Comparison of ENCODE assay signal across 14 cellular contexts in genomic region chr6:132491303-132491702, GRCh38. TPM values are rescaled to one million over a fixed set of nuclear protein-coding genes. Genes with fewer than 3 reads are reported as not detected.
DNase-seq lines count a peak whose midpoint lies in the region; ATAC-seq and TF ChIP-seq lines count a peak whose summit lies in the region.
"Had no signal": no experiment of that assay in that cellular context is flagged by ENCODE, and none has a peak within 500 bp of the region (broad histone marks: within the 10 kb centered on the region; RNA-seq: fewer than 3 reads in every experiment).

No MANE protein-coding gene starts in this region.

- no peaks in the 10 kb centered on the region for H3K27me3 ChIP-seq in heart right ventricle

- peaks cover 0 to 17% (median 5%) of the 10 kb centered on the region in 9 donors for H3K36me3 ChIP-seq in heart right ventricle

- ATAC-seq in heart right ventricle, result peak in 7 of 8 donors; percentile 20 to 61 (median 39)
- ATAC-seq in GM18519 (IDR thresholded peaks at IDR 0.05; ENCODE audit: low FRiP score, unreplicated experiment), result no peak

- peaks cover 8% of the 10 kb centered on the region for H3K9me3 Mint-ChIP-seq in progenitor cell of endocrine pancreas (ENCODE audit: low read depth)

- intact Hi-C loops in heart right ventricle (cut with DNase I), result loop anchor here in 1 of 10 donors (2.0 kb wide), 1 partner anchor 13 kb away; no protein-coding TSS in a partner anchor

- no peaks in the 10 kb centered on the region for H3K4me1 Mint-ChIP-seq in progenitor cell of endocrine pancreas (ENCODE audit: low read depth)

- H3K27ac ChIP-seq in angular gyrus (ENCODE audit: low read depth, low read length) (peak overlapping the region; percentile 53), heart right ventricle (peak overlapping the region in 3 of 10 donors; percentile 66 to 78 (median 70))
- H3K27ac ChIP-seq: C4-2B had no signal

- no peaks in the 10 kb centered on the region for H3K27me3 Mint-ChIP-seq in progenitor cell of endocrine pancreas
- H3K27me3 Mint-ChIP-seq: natural killer cell treated with Interleukin-12 subunit alpha and Interleukin-12 subunit beta and Interleukin-15 and Interleukin-18, amount 100 ng/mL, for 72 hours had no signal

- no peak for TF ChIP-seq CTCF in heart right ventricle (IDR thresholded peaks at IDR 0.05)
- TF ChIP-seq CTCF in progenitor cell of endocrine pancreas (IDR thresholded peaks at IDR 0.05; ENCODE audit: unreplicated experiment), result no peak

- no peak overlapping the region for H3K4me3 Mint-ChIP-seq in progenitor cell of endocrine pancreas (ENCODE audit: low read depth)
- H3K4me3 Mint-ChIP-seq: natural killer cell treated with Interleukin-12 subunit alpha and Interleukin-12 subunit beta and Interleukin-15 and Interleukin-18, amount 100 ng/mL, for 72 hours had no signal

- no peak overlapping the region for H3K4me3 ChIP-seq in heart right ventricle

- no peaks in the 10 kb centered on the region for H3K9me3 ChIP-seq in heart right ventricle

- H3K4me1 ChIP-seq in heart right ventricle, result peaks cover 3 to 57% (median 35%) of the 10 kb centered on the region in 9 donors

- H3K36me3 Mint-ChIP-seq in progenitor cell of endocrine pancreas (ENCODE audit: insufficient read depth), result peaks cover 12% of the 10 kb centered on the region

- 66 to 67% methylated on average over 5 of the region's 5 CpGs for WGBS in heart right ventricle, 2 donors

- peak; percentile 22 for DNase-seq in stimulated activated CD4-positive, alpha-beta T cell treated with anti-CD3 and anti-CD28 coated beads, Interleukin-1b, Interleukin-23, amount 100 ng/mL, for 48 hours
- no peak for DNase-seq in stimulated activated CD4-positive, alpha-beta T cell treated with anti-CD3 and anti-CD28 coated beads, Interleukin-2, amount 100 ng/mL, for 48 hours
- DNase-seq in heart right ventricle (peak in 1 of 2 donors; percentile 36), progenitor cell of endocrine pancreas (ENCODE audit: low spot score, unreplicated experiment) (no peak), NCI-H526 treated with DMSO at 0.1 percent for 48 hours (lab: John Stamatoyannopoulos, UW) (no peak), globus pallidus (ENCODE audit: low spot score) (no peak)
- DNase-seq: activated T-cell treated with anti-CD3 and anti-CD28 coated beads, Interleukin-2, amount 50 U/mL, for 1 hour; NCI-H748 treated with DMSO at 0.1 percent for 48 hours had no signal

- H3K27ac Mint-ChIP-seq in progenitor cell of endocrine pancreas, result no peak overlapping the region
- H3K27ac Mint-ChIP-seq: natural killer cell treated with Interleukin-12 subunit alpha and Interleukin-12 subunit beta and Interleukin-15 and Interleukin-18, amount 100 ng/mL, for 72 hours had no signal

RNA-seq across cellular contexts. Expression of gene STX7, which starts 21.6 kb away (rescaled TPM):
- 10 to 100 TPM; 50.4 to 71.4 (median 61.3) TPM for total RNA-seq in heart right ventricle
- polyA plus RNA-seq in heart right ventricle, result 10 to 100 TPM in 1 of 2 donors, 1 to 10 TPM in 1; 6.4 to 11.9 TPM
- 40.5 and 49.3 TPM in 2 replicates for total RNA-seq in progenitor cell of endocrine pancreas

RNA-seq across cellular contexts. Expression of gene TAAR9, which starts 46.8 kb away (rescaled TPM):
- not detected for total RNA-seq in heart right ventricle
- polyA plus RNA-seq in heart right ventricle, result not detected
- total RNA-seq in progenitor cell of endocrine pancreas, result not detected in 2 replicates
- total RNA-seq: natural killer cell treated with Interleukin-12 subunit alpha and Interleukin-12 subunit beta and Interleukin-15 and Interleukin-18, amount 100 ng/mL, for 72 hours; T-helper 1 cell treated with Interleukin-12 subunit alpha and Interleukin-12 subunit beta and Interleukin-4 antibody, amounts not matched to agents 30 ng/mL and 1 ng/mL, for 36 hours had no signal
- polyA plus RNA-seq: thymus had no signal
